In genomic region chr20:33611106-33611505, GRCh38 we compare ENCODE assay signal across 26 cellular contexts. TPM values are rescaled to one million over a fixed set of nuclear protein-coding genes. Genes with fewer than 3 reads are reported as not detected.
"Had no signal": no experiment of that assay in that cellular context is flagged by ENCODE, and none has a peak within 500 bp of the region (broad histone marks: within the 10 kb centered on the region; RNA-seq: fewer than 3 reads in every experiment).

No MANE protein-coding gene starts in this region.

- H3K27me3 ChIP-seq: breast epithelium had no signal

- ATAC-seq: activated CD4-positive, CD25-positive, alpha-beta regulatory T cell treated with anti-CD3 and anti-CD28 coated beads, Interleukin-2, amount 50 U/mL, for 24 hours; activated CD8-positive, alpha-beta T cell treated with anti-CD3 and anti-CD28 coated beads, Interleukin-2, amount 10 ng/mL, durations not matched to agents 7 days and 5 days; PC-3; T-cell had no signal

- H3K4me3 ChIP-seq: breast epithelium had no signal

- H3K27ac ChIP-seq: breast epithelium, WERI-Rb-1 had no signal

- H3K9me3 ChIP-seq: breast epithelium had no signal

- FAIRE-seq: RCC 7860, TTC549 had no signal

- H3K4me1 ChIP-seq: breast epithelium had no signal

- DNase-seq: activated CD4-positive, alpha-beta T cell treated with anti-CD3 and anti-CD28 coated beads for 48 hours; activated CD4-positive, alpha-beta T cell treated with anti-CD3 and anti-CD28 coated beads, Interleukin-2, amount 50 U/mL, for 4 hours; activated CD8-positive, alpha-beta memory T cell treated with anti-CD3 and anti-CD28 coated beads, Interleukin-2, amount 50 U/mL, for 48 hours; activated CD8-positive, alpha-beta T cell treated with anti-CD3 and anti-CD28 coated beads, Interleukin-2, amount 10 ng/mL, durations not matched to agents 7 days and 5 days; activated effector memory CD4-positive, alpha-beta T cell treated with Interleukin-2 at 50 U/mL for 16 hours; activated naive CD4-positive, alpha-beta T cell; activated T-cell treated with anti-CD3 and anti-CD28 coated beads, Interleukin-2, amount 50 U/mL, for 1 hour; aorta; KBM-7; NCI-H1048; NCI-H1694; NCI-H2029 treated with DMSO at 0.1 percent for 48 hours; NCI-H345; NCI-H510A; NCI-H69; PC-3; SHP77 treated with DMSO at 0.1 percent for 48 hours; T-cell; T-helper 2 cell; T1000; WERI-Rb-1 had no signal

RNA-seq across cellular contexts. Expression of gene C20orf144, which starts 51.0 kb away (rescaled TPM):
- total RNA-seq: PC-3 had no signal

RNA-seq across cellular contexts. Expression of gene ACTL10, which starts 55.6 kb away (rescaled TPM):
- total RNA-seq: M059J had no signal
